8 cellular contexts compared by ENCODE assay signal in the genomic region with DNA sequence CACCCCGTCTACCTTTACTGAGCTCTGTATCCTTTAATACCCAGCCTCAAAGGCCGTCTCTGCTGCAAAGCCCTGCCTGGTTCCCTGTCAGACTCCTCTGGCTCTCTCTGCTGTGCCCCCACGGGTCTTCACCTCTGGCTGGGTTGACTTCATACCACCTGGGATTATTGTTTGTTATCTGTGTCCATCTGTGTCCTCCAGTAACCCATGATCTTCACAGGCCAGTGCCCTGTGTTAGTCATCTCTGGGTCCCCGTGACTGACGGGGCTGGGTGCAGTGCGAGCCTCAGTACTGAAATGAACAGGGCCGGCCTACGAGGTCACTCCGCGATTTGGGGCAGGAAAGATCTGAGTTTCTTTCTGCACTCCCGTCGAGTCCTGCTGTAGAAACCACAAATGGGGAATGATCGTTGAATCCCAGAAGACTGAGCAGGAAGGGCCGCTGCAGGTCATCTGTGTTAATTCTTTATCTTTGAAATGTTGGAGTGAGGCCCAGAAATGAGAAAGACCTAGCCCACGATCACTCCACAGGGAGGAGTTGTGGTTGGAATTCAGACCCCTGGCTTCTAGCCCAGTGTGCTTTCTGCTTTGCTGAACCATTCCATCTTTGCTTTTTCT. TPM values are rescaled to one million over a fixed set of nuclear protein-coding genes. Genes with fewer than 3 reads are reported as not detected.
DNase-seq lines count a peak whose midpoint lies in the region; TF ChIP-seq lines count a peak whose summit lies in the region.

No MANE protein-coding gene starts in this region.

- no peak overlapping the region for H3K4me3 ChIP-seq in adrenal gland
- no peak overlapping the region for H3K4me3 ChIP-seq in kidney epithelial cell (ENCODE audit: low read depth, low read length)
- H3K4me3 ChIP-seq in tibial nerve = peak overlapping the region in 1 of 4 donors; percentile 1
- no peak overlapping the region for H3K4me3 ChIP-seq in CD4-positive, alpha-beta memory T cell (ENCODE audit: low read length in 2 of 2)

- H3K27ac ChIP-seq in adrenal gland = peak overlapping the region; percentile 70 to 93 (median 89)
- H3K27ac ChIP-seq in tibial nerve = peak overlapping the region; percentile 12 to 83 (median 64)
- H3K27ac ChIP-seq in CD4-positive, alpha-beta memory T cell (ENCODE audit: low read depth, low read length) = no peak overlapping the region

- H3K4me1 Mint-ChIP-seq in CD4-positive, alpha-beta memory T cell = no peaks in the 10 kb centered on the region

- TF ChIP-seq POLR2A in adrenal gland (IDR thresholded peaks at IDR 0.05) (peak; percentile 21 to 78), tibial nerve (IDR thresholded peaks at IDR 0.05) (no peak)

- H3K27ac Mint-ChIP-seq in CD4-positive, alpha-beta memory T cell = no peak overlapping the region

- intact Hi-C loops in adrenal gland (cut with DNase I) = no loop called here
- intact Hi-C loops in CD4-positive, alpha-beta memory T cell (cut with micrococcal nuclease) = no loop called here

- H3K4me3 Mint-ChIP-seq in CD4-positive, alpha-beta memory T cell = no peak overlapping the region

- peaks cover 2 to 4% of the 10 kb centered on the region in 2 donors for H3K27me3 Mint-ChIP-seq in CD4-positive, alpha-beta memory T cell

- 12 to 28% (median 15%) methylated on average over 6 to 15 of the region's 15 CpGs for WGBS in adrenal gland, 4 donors
- 8 to 20% methylated on average over 15 of the region's 15 CpGs for WGBS in tibial nerve, 2 donors

- H3K36me3 ChIP-seq in adrenal gland (replicated peaks in 1 of 2) (no peaks in the 10 kb centered on the region), kidney epithelial cell (ENCODE audit: control insufficient read depth, insufficient read depth, low read length) (no peaks in the 10 kb centered on the region), tibial nerve (no peaks in the 10 kb centered on the region)
- no peaks in the 10 kb centered on the region for H3K36me3 ChIP-seq in CD4-positive, alpha-beta memory T cell (ENCODE audit: insufficient read depth, low read length)

- H3K27me3 ChIP-seq in adrenal gland (no peaks in the 10 kb centered on the region), kidney epithelial cell (ENCODE audit: control insufficient read depth, insufficient read depth, low read length) (peaks cover 7% of the 10 kb centered on the region), tibial nerve (no peaks in the 10 kb centered on the region)
- no peaks in the 10 kb centered on the region for H3K27me3 ChIP-seq in CD4-positive, alpha-beta memory T cell (ENCODE audit: insufficient read depth, low read length)

- H3K36me3 Mint-ChIP-seq in CD4-positive, alpha-beta memory T cell = no peaks in the 10 kb centered on the region

- DNase-seq in NCI-H1092 treated with DMSO at 0.1 percent for 48 hours (lab: John Stamatoyannopoulos, UW) (peak; percentile 22), NCI-H1092 (lab: John Stamatoyannopoulos, UW) (no peak), adrenal gland (peak; percentile 79 to 94 (median 90)), kidney epithelial cell (ENCODE audit: low read depth) (peak; percentile 38), tibial nerve (ENCODE audit: low spot score in 2 of 2) (peak; percentile 62 to 79), globus pallidus (ENCODE audit: low spot score) (no peak), Ammon's horn (ENCODE audit: low spot score) (no peak)
- no peak for DNase-seq in CD4-positive, alpha-beta memory T cell

- peak in 1 of 2 donors; percentile 73 for TF ChIP-seq EP300 in tibial nerve (IDR thresholded peaks at IDR 0.05)

- POLR2A ChIA-PET in CD4-positive, alpha-beta memory T cell (lab: Charles Lee; ENCODE audit: partially characterized antibody) = no interaction called here

- TF ChIP-seq CTCF in adrenal gland (IDR thresholded peaks at IDR 0.05) = no peak
- TF ChIP-seq CTCF in kidney epithelial cell (IDR thresholded peaks at IDR 0.05; ENCODE audit: insufficient read depth, low read length, poor library complexity, severe bottlenecking) = no peak
- TF ChIP-seq CTCF in tibial nerve (IDR thresholded peaks at IDR 0.05) = no peak

- H3K4me1 ChIP-seq in adrenal gland (replicated peaks in 1 of 2) = peaks cover 21 to 30% of the 10 kb centered on the region in 2 donors
- H3K4me1 ChIP-seq in tibial nerve = peaks cover 0 to 53% (median 22%) of the 10 kb centered on the region in 4 donors
- no peaks in the 10 kb centered on the region for H3K4me1 ChIP-seq in CD4-positive, alpha-beta memory T cell (ENCODE audit: insufficient read depth, low read length)

- CTCF ChIA-PET in CD4-positive, alpha-beta memory T cell (lab: Charles Lee; ENCODE audit: partially characterized antibody) = interaction anchor here (1.4 kb wide), 1 partner anchor 62 kb away, joined by 5 read pairs; no protein-coding TSS in a partner anchor

- peaks cover 0 to 2% (median 0%) of the 10 kb centered on the region in 8 donors for H3K9me3 Mint-ChIP-seq in CD4-positive, alpha-beta memory T cell

- no peaks in the 10 kb centered on the region for H3K9me3 ChIP-seq in adrenal gland (replicated peaks in 1 of 3)
- no peaks in the 10 kb centered on the region for H3K9me3 ChIP-seq in tibial nerve
- no peaks in the 10 kb centered on the region for H3K9me3 ChIP-seq in CD4-positive, alpha-beta memory T cell (ENCODE audit: control insufficient read depth in 1 of 2, low read length in 2 of 2)

RNA-seq across cellular contexts. Expression of a gene that starts 12.3 kb away (rescaled TPM):
- total RNA-seq in adrenal gland (10 to 100 TPM in 6 of 8 donors, 1 to 10 TPM in 2; 7.7 to 26.8 (median 14.9) TPM), kidney epithelial cell (3.3 and 3.6 TPM in 2 replicates), tibial nerve (10 to 100 TPM in 3 of 4 donors, 1 to 10 TPM in 1; 9.3 to 14.5 (median 12.5) TPM)
- 10 to 100 TPM in 2 of 3 donors, 1 to 10 TPM in 1; 2.8 to 12.9 (median 10.5) TPM for polyA plus RNA-seq in adrenal gland
- under 1 TPM; 0.26 to 0.36 TPM for total RNA-seq in CD4-positive, alpha-beta memory T cell
- under 1 TPM in 1 of 2 donors, not detected in 1; 0.15 TPM for polyA plus RNA-seq in CD4-positive, alpha-beta memory T cell

Comparison
In these comparisons a context has a peak if more than half of its experiments do, and no peak if none do; other contexts are left out.
1. DNase-seq: peak in NCI-H1092 treated with DMSO at 0.1 percent for 48 hours (single experiment), adrenal gland (7 of 7), kidney epithelial cell (single experiment) and tibial nerve (2 of 2); none in NCI-H1092 (single experiment), globus pallidus (single experiment), CD4-positive, alpha-beta memory T cell (0 of 5) and Ammon's horn (single experiment).
2. POLR2A ChIP-seq: peak in adrenal gland (2 of 2); none in tibial nerve (0 of 2).